In genomic region chr1:243923292-243924171, GRCh38 we compare ENCODE assay signal across 1 cellular context.
TF ChIP-seq lines count a peak whose summit lies in the region.

No MANE protein-coding gene starts in this region.

TF ChIP-seq in IMR-90, 13 proteins besides CTCF, POLR2A, EP300 and RAD21:
- TF ChIP-seq NFE2L2 (IDR thresholded peaks at IDR 0.05; ENCODE audit: low read depth, low read length) (no peak), SMC3 (IDR thresholded peaks at IDR 0.05; ENCODE audit: low read depth, low read length) (no peak), BHLHE40 (IDR thresholded peaks at IDR 0.05; ENCODE audit: low read depth, low read length) (no peak), RFX5 (IDR thresholded peaks at IDR 0.05; ENCODE audit: low read depth, low read length) (no peak), CEBPB (IDR thresholded peaks at IDR 0.05; ENCODE audit: low read depth, low read length) (no peak), MAFK (IDR thresholded peaks at IDR 0.05; ENCODE audit: low read depth, low read length) (no peak)
